ENCODE assay signal across 7 cellular contexts in genomic region chr10:81000781-81001180, GRCh38.
"Had no signal": no experiment of that assay in that cellular context is flagged by ENCODE, and none has a peak within 500 bp of the region (broad histone marks: within the 10 kb centered on the region; RNA-seq: fewer than 3 reads in every experiment).

No MANE protein-coding gene starts in this region.

- H3K9ac ChIP-seq: KMS-11 had no signal

- H3K4me2 ChIP-seq: KMS-11 had no signal

- H3K27ac ChIP-seq: HL-60, KMS-11 had no signal

- DNase-seq: Karpas-422, Kasumi-1, KBM-7, KG1 had no signal

- FAIRE-seq: HTR-8/SVneo had no signal
